In genomic region chr3:183332487-183332886, GRCh38 we compare ENCODE assay signal across 26 cellular contexts.
"Had no signal": no experiment of that assay in that cellular context is flagged by ENCODE, and none has a peak within 500 bp of the region (broad histone marks: within the 10 kb centered on the region; RNA-seq: fewer than 3 reads in every experiment).

No MANE protein-coding gene starts in this region.

- FAIRE-seq: endometrium, islet of Langerhans, keratinocyte had no signal

- H3K27ac ChIP-seq: colonic mucosa, epithelial cell of prostate, esophagus squamous epithelium, gastrocnemius medialis, heart right ventricle, left lung, lower lobe of right lung had no signal

- ATAC-seq: effector memory CD8-positive, alpha-beta T cell; esophagus mucosa; gastrocnemius medialis; heart right ventricle; left cardiac atrium; left lung; left ventricle myocardium superior; lower lobe of right lung; mucosa of descending colon had no signal

- H3K4me3 ChIP-seq: colonic mucosa, esophagus squamous epithelium, gastrocnemius medialis, heart right ventricle, left lung, lower lobe of right lung, mucosa of descending colon had no signal

- H3K4me1 ChIP-seq: colonic mucosa, esophagus squamous epithelium, gastrocnemius medialis, left lung, lower lobe of right lung had no signal

- H3K27me3 ChIP-seq: colonic mucosa, esophagus squamous epithelium, gastrocnemius medialis, heart right ventricle, left lung had no signal

- H3K9me3 ChIP-seq: colonic mucosa, esophagus squamous epithelium, gastrocnemius medialis, heart right ventricle, left lung, lower lobe of right lung, mucosa of descending colon had no signal

- H3K36me3 ChIP-seq: colonic mucosa, esophagus squamous epithelium, gastrocnemius medialis, heart right ventricle, left lung, lower lobe of right lung had no signal

- DNase-seq: colonic mucosa; cortex of kidney; effector CD8-positive, alpha-beta T cell; effector memory CD8-positive, alpha-beta T cell; endodermal cell; erythroblast; esophagus squamous epithelium; foreskin fibroblast; foreskin melanocyte; gastrocnemius medialis; glutamatergic neuron; head of caudate nucleus; heart right ventricle; hippocampal formation; left cardiac atrium; left lung; left ventricle myocardium superior; lower lobe of right lung; mesenchymal stem cell; mucosa of descending colon; naive B cell had no signal
